In the genomic region with DNA sequence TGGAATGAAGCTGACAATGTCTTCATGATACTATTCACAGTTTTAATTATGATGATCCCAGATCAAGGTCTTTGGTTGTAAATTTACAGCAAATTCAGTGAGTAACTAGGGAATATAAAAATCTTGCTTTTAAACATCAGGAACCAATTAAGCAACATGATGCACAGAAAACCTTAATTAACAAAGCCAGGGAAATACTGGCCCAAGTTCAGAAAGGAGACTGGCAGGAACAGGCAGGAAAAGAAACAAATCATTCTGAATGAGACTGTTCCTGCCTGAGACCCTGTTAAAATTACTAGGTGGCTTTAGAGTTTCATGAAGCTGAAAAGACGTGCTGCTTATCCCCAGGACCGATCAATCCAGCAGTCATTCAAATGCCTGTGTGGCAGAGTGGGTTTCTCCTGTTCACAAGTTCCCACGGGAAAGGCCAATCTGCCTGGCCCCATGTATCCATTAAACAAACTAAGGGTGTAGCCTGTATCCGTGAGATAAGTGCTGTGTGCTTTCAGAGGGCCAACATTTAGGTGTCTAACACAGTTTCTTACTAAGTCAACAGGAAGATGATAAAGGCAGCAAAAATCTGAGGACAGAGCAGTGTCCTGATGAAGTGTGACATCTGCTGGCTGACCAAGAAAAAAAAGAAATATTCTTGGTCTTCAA, we compare ENCODE assay signal across 8 cellular contexts. TPM values are rescaled to one million over a fixed set of nuclear protein-coding genes. Genes with fewer than 3 reads are reported as not detected.
DNase-seq lines count a peak whose midpoint lies in the region; ATAC-seq and TF ChIP-seq lines count a peak whose summit lies in the region.

No MANE protein-coding gene starts in this region.

- no peaks in the 10 kb centered on the region for H3K9me3 Mint-ChIP-seq in HFFc6
- no peaks in the 10 kb centered on the region for H3K9me3 Mint-ChIP-seq in activated CD8-positive, alpha-beta T cell treated with anti-CD3 and anti-CD28 coated beads, Interleukin-2, amount 10 ng/mL, durations not matched to agents 7 days and 5 days (ENCODE audit: insufficient read depth)

- 45 to 47% methylated on average over 4 of the region's 4 CpGs for WGBS in heart right ventricle, 2 donors
- 39% methylated on average over 4 of the region's 4 CpGs for WGBS in smooth muscle cell (ENCODE audit: low lambda C conversion rate)

- ATAC-seq in activated CD8-positive, alpha-beta T cell treated with anti-CD3 and anti-CD28 coated beads, Interleukin-2, amount 10 ng/mL, durations not matched to agents 7 days and 5 days, result no peak
- ATAC-seq in heart right ventricle, result peak; percentile 73 to 92 (median 82)

- H3K36me3 Mint-ChIP-seq in HFFc6 (ENCODE audit: low read depth), result peaks cover 13% of the 10 kb centered on the region
- peaks cover 3% of the 10 kb centered on the region for H3K36me3 Mint-ChIP-seq in activated CD8-positive, alpha-beta T cell treated with anti-CD3 and anti-CD28 coated beads, Interleukin-2, amount 10 ng/mL, durations not matched to agents 7 days and 5 days (ENCODE audit: low read depth)

- peaks cover 40% of the 10 kb centered on the region for H3K4me1 Mint-ChIP-seq in HFFc6 (ENCODE audit: low read depth)
- H3K4me1 Mint-ChIP-seq in activated CD8-positive, alpha-beta T cell treated with anti-CD3 and anti-CD28 coated beads, Interleukin-2, amount 10 ng/mL, durations not matched to agents 7 days and 5 days (ENCODE audit: low read depth), result no peaks in the 10 kb centered on the region

- no peaks in the 10 kb centered on the region for H3K79me2 ChIP-seq in smooth muscle cell (ENCODE audit: low read depth)

- peaks cover 3% of the 10 kb centered on the region for H3F3A ChIP-seq in smooth muscle cell (ENCODE audit: low read depth)

- peak overlapping the region; percentile 80 for H3K4me3 Mint-ChIP-seq in HFFc6
- no peak overlapping the region for H3K4me3 Mint-ChIP-seq in activated CD8-positive, alpha-beta T cell treated with anti-CD3 and anti-CD28 coated beads, Interleukin-2, amount 10 ng/mL, durations not matched to agents 7 days and 5 days

- CTCF ChIA-PET in activated CD8-positive, alpha-beta T cell treated with anti-CD3 and anti-CD28 coated beads, Interleukin-2, amount 10 ng/mL, durations not matched to agents 7 days and 5 days (lab: Charles Lee), result interaction anchor here (0.9 to 1.5 kb wide), 4 partner anchors 10 to 102 kb away, joined by 3 to 4 read pairs (median 3); no protein-coding TSS in a partner anchor

- H3K27me3 Mint-ChIP-seq in HFFc6 (ENCODE audit: insufficient read depth), result no peaks in the 10 kb centered on the region
- no peaks in the 10 kb centered on the region for H3K27me3 Mint-ChIP-seq in activated CD8-positive, alpha-beta T cell treated with anti-CD3 and anti-CD28 coated beads, Interleukin-2, amount 10 ng/mL, durations not matched to agents 7 days and 5 days (ENCODE audit: low read depth)

- peaks cover 45% of the 10 kb centered on the region for H3K36me3 ChIP-seq in BE2C
- peaks cover 0 to 24% (median 0%) of the 10 kb centered on the region in 9 donors for H3K36me3 ChIP-seq in heart right ventricle
- no peaks in the 10 kb centered on the region for H3K36me3 ChIP-seq in smooth muscle cell (ENCODE audit: low read depth)

- H3K4me1 ChIP-seq in BE2C (no peaks in the 10 kb centered on the region), heart right ventricle (peaks cover 0 to 16% (median 9%) of the 10 kb centered on the region in 9 donors), smooth muscle cell (ENCODE audit: low read depth) (no peaks in the 10 kb centered on the region)

- TF ChIP-seq CTCF in BE2C (IDR thresholded peaks at IDR 0.05; ENCODE audit: low read depth, low read length), result peak; percentile 47
- TF ChIP-seq CTCF in HFFc6 (IDR thresholded peaks at IDR 0.05), result peak; percentile 80; the same call in 1 of the 2 replicates
- peak in 7 of 9 donors; percentile 38 to 64 (median 52) for TF ChIP-seq CTCF in heart right ventricle (IDR thresholded peaks at IDR 0.05)
- peak; percentile 46 for TF ChIP-seq CTCF in smooth muscle cell (IDR thresholded peaks at IDR 0.05; ENCODE audit: borderline replicate concordance, insufficient read depth, poor library complexity, severe bottlenecking)

- H3K4me3 ChIP-seq in BE2C (ENCODE audit: low read depth, low read length) (no peak overlapping the region), heart right ventricle (no peak overlapping the region), smooth muscle cell (no peak overlapping the region)

- POLR2A ChIA-PET in activated CD8-positive, alpha-beta T cell treated with anti-CD3 and anti-CD28 coated beads, Interleukin-2, amount 10 ng/mL, durations not matched to agents 7 days and 5 days (lab: Charles Lee), result no interaction called here

- H3K9ac ChIP-seq in smooth muscle cell (ENCODE audit: low read depth), result no peak overlapping the region

- peak overlapping the region in 6 of 10 donors; percentile 11 to 60 (median 46) for H3K27ac ChIP-seq in heart right ventricle
- H3K27ac ChIP-seq in smooth muscle cell (ENCODE audit: low read depth), result peak overlapping the region; percentile 13

- intact Hi-C loops in heart right ventricle (cut with DNase I), result loop anchor here in 4 of 10 donors (10.0 kb wide), 3 partner anchors 93 to 563 kb away; no protein-coding TSS in a partner anchor

- H4K20me1 ChIP-seq in smooth muscle cell (ENCODE audit: low read depth), result no peaks in the 10 kb centered on the region

- peak overlapping the region; percentile 99 for H3K27ac Mint-ChIP-seq in HFFc6
- no peak overlapping the region for H3K27ac Mint-ChIP-seq in activated CD8-positive, alpha-beta T cell treated with anti-CD3 and anti-CD28 coated beads, Interleukin-2, amount 10 ng/mL, durations not matched to agents 7 days and 5 days

- peak overlapping the region; percentile 25 for H3K4me2 ChIP-seq in smooth muscle cell

- H2AFZ ChIP-seq in smooth muscle cell (ENCODE audit: low read depth), result peak overlapping the region; percentile 31

- no peaks in the 10 kb centered on the region for H3K27me3 ChIP-seq in BE2C
- H3K27me3 ChIP-seq in heart right ventricle, result no peaks in the 10 kb centered on the region
- no peaks in the 10 kb centered on the region for H3K27me3 ChIP-seq in smooth muscle cell (ENCODE audit: low read depth)

- H3K9me3 ChIP-seq in BE2C (no peaks in the 10 kb centered on the region), heart right ventricle (no peaks in the 10 kb centered on the region), smooth muscle cell (replicated peaks; ENCODE audit: low read depth) (no peaks in the 10 kb centered on the region)

- DNase-seq in BE2C (no peak), HFFc6 (peak; percentile 83), heart right ventricle (peak in 1 of 2 donors; percentile 17), smooth muscle cell (lab: John Stamatoyannopoulos, UW; ENCODE audit: unreplicated experiment) (no peak), RPMI8226 (no peak), NCI-H510A (lab: John Stamatoyannopoulos, UW) (no peak), T1000 (lab: John Stamatoyannopoulos, UW) (no peak)
- DNase-seq in activated CD8-positive, alpha-beta T cell treated with anti-CD3 and anti-CD28 coated beads, Interleukin-2, amount 10 ng/mL, durations not matched to agents 7 days and 5 days, result peak; percentile 25

RNA-seq across cellular contexts. Expression of a gene that starts 34.4 kb away (rescaled TPM):
- polyA plus RNA-seq in BE2C (2012; ENCODE audit: insufficient read depth, insufficient read length, low read depth), result 8.8 TPM
- 10 to 100 TPM; 15.1 to 19.6 (median 17.3) TPM for total RNA-seq in HFFc6 (2021; fragmentation: NEBNext Ultra II Directional; extraction: Animal tissue kit (Norgen Biotek cat#: 25700))
- 10 to 100 TPM; 12.9 to 15.0 TPM for total RNA-seq in activated CD8-positive, alpha-beta T cell treated with anti-CD3 and anti-CD28 coated beads, Interleukin-2, amount 10 ng/mL, durations not matched to agents 7 days and 5 days
- total RNA-seq in heart right ventricle, result 1 to 10 TPM; 3.1 to 8.0 (median 5.0) TPM
- polyA plus RNA-seq in heart right ventricle, result 1 to 10 TPM; 2.6 to 3.2 TPM
- 8.0 and 11.7 TPM in 2 replicates for total RNA-seq in smooth muscle cell
- 6.9 and 9.2 TPM in 2 replicates for polyA plus RNA-seq in smooth muscle cell

RNA-seq across cellular contexts. Expression of a gene that starts 44.3 kb away (rescaled TPM):
- polyA plus RNA-seq in BE2C (2012; ENCODE audit: insufficient read depth, insufficient read length, low read depth), result 14.2 TPM
- total RNA-seq in HFFc6 (2021; fragmentation: NEBNext Ultra II Directional; extraction: Animal tissue kit (Norgen Biotek cat#: 25700)), result 10 to 100 TPM; 21.3 to 26.5 (median 22.4) TPM
- total RNA-seq in activated CD8-positive, alpha-beta T cell treated with anti-CD3 and anti-CD28 coated beads, Interleukin-2, amount 10 ng/mL, durations not matched to agents 7 days and 5 days, result 10 to 100 TPM; 21.1 to 21.9 TPM
- total RNA-seq in heart right ventricle (10 to 100 TPM; 11.4 to 15.3 (median 13.1) TPM), smooth muscle cell (18.9 and 29.4 TPM in 2 replicates)
- polyA plus RNA-seq in heart right ventricle (10 to 100 TPM in 1 of 2 donors, 1 to 10 TPM in 1; 8.1 to 28.2 TPM), smooth muscle cell (22.4 and 23.1 TPM in 2 replicates)

Comparison
In these comparisons a context has a peak if more than half of its experiments do, and no peak if none do; other contexts are left out.
1. DNase-seq: peak in HFFc6 (single experiment) and activated CD8-positive, alpha-beta T cell treated with anti-CD3 and anti-CD28 coated beads, Interleukin-2, amount 10 ng/mL, durations not matched to agents 7 days and 5 days (single experiment); none in BE2C (single experiment), smooth muscle cell (single experiment), RPMI8226 (single experiment), NCI-H510A (single experiment) and T1000 (single experiment).
2. Peak in every context shown above with its lines, with median percentiles within 50 percentile points of each other: CTCF ChIP-seq.